Comparison of ENCODE assay signal across 17 cellular contexts in the genomic region with DNA sequence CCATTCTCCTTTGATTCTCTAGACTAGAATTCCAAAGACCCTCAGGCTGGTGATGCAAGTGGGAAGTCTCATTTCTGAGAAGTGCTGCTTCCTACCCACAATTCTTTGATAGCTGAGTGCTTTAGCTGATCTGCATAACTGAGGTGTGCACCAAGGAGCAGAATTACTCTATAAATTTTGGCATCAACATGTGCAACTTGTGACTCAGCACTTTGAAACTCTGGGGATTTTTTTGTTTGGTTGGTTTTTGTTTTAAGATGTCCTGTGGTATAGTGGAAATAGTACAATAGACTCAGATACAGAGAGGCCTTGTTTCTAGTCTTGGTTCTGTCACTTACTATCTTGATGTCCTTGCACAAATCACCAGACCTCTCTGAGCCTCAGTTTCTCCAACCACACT.
DNase-seq lines count a peak whose midpoint lies in the region; ATAC-seq, FAIRE-seq and TF ChIP-seq lines count a peak whose summit lies in the region.
"Had no signal": no experiment of that assay in that cellular context is flagged by ENCODE, and none has a peak within 500 bp of the region (broad histone marks: within the 10 kb centered on the region; RNA-seq: fewer than 3 reads in every experiment).

No MANE protein-coding gene starts in this region.

- no peaks in the 10 kb centered on the region for H3K27me3 ChIP-seq in Caco-2 (replicated peaks; ENCODE audit: control insufficient read depth, insufficient read depth, low read length)
- H3K27me3 ChIP-seq: gastrocnemius medialis had no signal

- no peaks in the 10 kb centered on the region for H3K4me1 Mint-ChIP-seq in Caco-2 (ENCODE audit: low read depth, unreplicated experiment)
- no peaks in the 10 kb centered on the region for H3K4me1 Mint-ChIP-seq in immature natural killer cell
- H3K4me1 Mint-ChIP-seq: activated naive CD8-positive, alpha-beta T cell treated with anti-CD3 and anti-CD28 coated beads, Interleukin-2, amount 10 ng/mL, durations not matched to agents 7 days and 5 days; stimulated activated effector memory CD8-positive, alpha-beta T cell treated with anti-CD3 and anti-CD28 coated beads, Interleukin-12 subunit alpha, Interleukin-12 subunit beta, amount 100 ng/mL, for 72 hours had no signal

- no peaks in the 10 kb centered on the region for H3K36me3 ChIP-seq in Caco-2 (ENCODE audit: control insufficient read depth, insufficient read depth, low read length)
- H3K36me3 ChIP-seq: gastrocnemius medialis had no signal

- H3K4me3 ChIP-seq in fibroblast of pulmonary artery (replicated peaks; ENCODE audit: low read depth, low read length) (no peak overlapping the region), Caco-2 (ENCODE audit: low read depth, low read length) (no peak overlapping the region)
- H3K4me3 ChIP-seq: gastrocnemius medialis had no signal

- H3K27me3 Mint-ChIP-seq in Caco-2 (ENCODE audit: insufficient read depth, unreplicated experiment) (no peaks in the 10 kb centered on the region), immature natural killer cell (ENCODE audit: low read depth in 3 of 3) (peaks cover 1 to 5% (median 4%) of the 10 kb centered on the region in 3 donors)
- H3K27me3 Mint-ChIP-seq: activated naive CD8-positive, alpha-beta T cell treated with anti-CD3 and anti-CD28 coated beads, Interleukin-2, amount 10 ng/mL, durations not matched to agents 7 days and 5 days; progenitor cell of endocrine pancreas had no signal

- H3K27ac Mint-ChIP-seq in Caco-2 (ENCODE audit: unreplicated experiment) (no peak overlapping the region), immature natural killer cell (no peak overlapping the region)
- H3K27ac Mint-ChIP-seq: activated naive CD8-positive, alpha-beta T cell treated with anti-CD3 and anti-CD28 coated beads, Interleukin-2, amount 10 ng/mL, durations not matched to agents 7 days and 5 days; progenitor cell of endocrine pancreas; stimulated activated effector memory CD8-positive, alpha-beta T cell treated with anti-CD3 and anti-CD28 coated beads, Interleukin-12 subunit alpha, Interleukin-12 subunit beta, amount 100 ng/mL, for 72 hours had no signal

- H3K36me3 Mint-ChIP-seq in Caco-2 (ENCODE audit: insufficient read depth, unreplicated experiment) = no peaks in the 10 kb centered on the region
- H3K36me3 Mint-ChIP-seq in immature natural killer cell = no peaks in the 10 kb centered on the region
- H3K36me3 Mint-ChIP-seq: activated naive CD8-positive, alpha-beta T cell treated with anti-CD3 and anti-CD28 coated beads, Interleukin-2, amount 10 ng/mL, durations not matched to agents 7 days and 5 days; stimulated activated effector memory CD8-positive, alpha-beta T cell treated with anti-CD3 and anti-CD28 coated beads, Interleukin-12 subunit alpha, Interleukin-12 subunit beta, amount 100 ng/mL, for 72 hours had no signal

- no TSS peak for BruUV-seq in Caco-2 (replicated peaks; lab: Mats Ljungman, UMichigan)

- H3K4me3 Mint-ChIP-seq in Caco-2 (ENCODE audit: unreplicated experiment) (no peak overlapping the region), immature natural killer cell (no peak overlapping the region)
- H3K4me3 Mint-ChIP-seq: activated naive CD8-positive, alpha-beta T cell treated with anti-CD3 and anti-CD28 coated beads, Interleukin-2, amount 10 ng/mL, durations not matched to agents 7 days and 5 days; stimulated activated effector memory CD8-positive, alpha-beta T cell treated with anti-CD3 and anti-CD28 coated beads, Interleukin-12 subunit alpha, Interleukin-12 subunit beta, amount 100 ng/mL, for 72 hours had no signal

- H3K9me3 ChIP-seq in Caco-2 = no peaks in the 10 kb centered on the region
- H3K9me3 ChIP-seq: gastrocnemius medialis, SK-N-SH had no signal

- no peak for TF ChIP-seq POLR2A in GM12892 (IDR thresholded peaks at IDR 0.05; ENCODE audit: low read depth, low read length)

- peak; percentile 20 for DNase-seq in AG08396 (ENCODE audit: low spot score)
- DNase-seq in M059J (ENCODE audit: low read depth) = peak; percentile 63
- DNase-seq in fibroblast of pulmonary artery (ENCODE audit: low read depth) = peak; percentile 41
- DNase-seq in NCI-H2227 treated with DMSO at 0.1 percent for 48 hours (lab: John Stamatoyannopoulos, UW) = no peak
- no peak for DNase-seq in GM12892 (ENCODE audit: insufficient read length)
- no peak for DNase-seq in Caco-2
- no peak for DNase-seq in immature natural killer cell
- DNase-seq: activated CD8-positive, alpha-beta memory T cell treated with anti-CD3 and anti-CD28 coated beads, Interleukin-2, amount 50 U/mL, for 48 hours; activated naive CD8-positive, alpha-beta T cell treated with anti-CD3 and anti-CD28 coated beads, Interleukin-2, amount 10 ng/mL, durations not matched to agents 7 days and 5 days; gastrocnemius medialis; GDM1; NCI-H1048; SK-N-SH had no signal

- no peaks in the 10 kb centered on the region for H3K4me1 ChIP-seq in Caco-2

- no peaks in the 10 kb centered on the region for H3K9me3 Mint-ChIP-seq in Caco-2 (ENCODE audit: unreplicated experiment)
- no peaks in the 10 kb centered on the region for H3K9me3 Mint-ChIP-seq in immature natural killer cell
- H3K9me3 Mint-ChIP-seq: activated naive CD8-positive, alpha-beta T cell treated with anti-CD3 and anti-CD28 coated beads, Interleukin-2, amount 10 ng/mL, durations not matched to agents 7 days and 5 days had no signal

- ATAC-seq in GM19395 (IDR thresholded peaks at IDR 0.05; ENCODE audit: unreplicated experiment) = peak; percentile 52
- ATAC-seq: gastrocnemius medialis; stimulated activated effector memory CD8-positive, alpha-beta T cell treated with anti-CD3 and anti-CD28 coated beads, Interleukin-12 subunit alpha, Interleukin-12 subunit beta, amount 100 ng/mL, for 72 hours had no signal

- POLR2A ChIA-PET in Caco-2 (lab: Charles Lee) = no interaction called here

- no peak for FAIRE-seq in GM12892 (lab: Jason Lieb, UNC)
- FAIRE-seq: islet of Langerhans had no signal

- no peak for TF ChIP-seq CTCF in fibroblast of pulmonary artery (IDR thresholded peaks at IDR 0.05; ENCODE audit: low read length, missing control alignments)
- no peak for TF ChIP-seq CTCF in Caco-2 (IDR thresholded peaks at IDR 0.05; ENCODE audit: insufficient read depth in 1 of 2, low read depth in 1 of 2, low read length in 1 of 2, severe bottlenecking in 1 of 2, unreplicated experiment in 1 of 2)

- CTCF ChIA-PET in Caco-2 (lab: Charles Lee) = no interaction called here

- intact Hi-C loops in Caco-2 (cut with micrococcal nuclease; ENCODE audit: unreplicated experiment) = no loop called here

Comparison
In these comparisons a context has a peak if more than half of its experiments do, and no peak if none do; other contexts are left out.
1. DNase-seq: peak in AG08396 (single experiment), M059J (single experiment) and fibroblast of pulmonary artery (single experiment); none in NCI-H2227 treated with DMSO at 0.1 percent for 48 hours (single experiment), GM12892 (single experiment), Caco-2 (0 of 2) and immature natural killer cell (0 of 3).